1 cellular context compared by ENCODE assay signal in the genomic region with DNA sequence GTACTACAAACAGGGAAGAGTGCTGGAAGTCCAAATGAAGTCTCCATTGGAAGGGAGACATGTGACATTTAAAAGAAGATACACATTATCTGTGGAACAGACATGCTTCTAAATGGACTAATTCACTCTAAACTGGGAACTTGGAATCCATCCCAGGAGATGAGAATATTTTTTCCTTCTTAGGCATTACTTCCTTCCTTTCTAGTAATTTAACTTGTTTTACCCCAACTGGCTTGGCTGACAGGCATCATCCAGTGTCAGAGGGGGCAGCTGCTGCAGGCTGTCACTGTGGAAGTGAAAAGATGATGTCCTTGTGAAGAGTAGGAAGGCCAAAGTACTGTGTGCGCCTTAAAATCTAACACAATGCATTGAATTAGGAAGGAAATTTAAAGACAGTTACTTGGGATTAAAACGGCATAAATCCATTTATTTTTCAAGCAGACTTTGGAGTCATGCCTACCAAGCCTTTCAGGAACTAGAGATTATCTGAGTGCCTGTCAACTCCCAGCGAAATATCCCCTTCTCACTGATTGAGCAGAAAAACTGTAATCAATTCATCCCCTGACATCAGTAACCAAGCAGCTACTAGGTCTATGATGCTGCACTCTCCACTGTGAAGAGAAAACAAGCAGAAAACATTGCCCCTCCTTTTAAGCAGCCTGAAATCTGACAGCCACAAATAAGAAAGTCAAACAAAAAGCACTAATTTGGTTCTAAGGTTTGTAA.
TF ChIP-seq lines count a peak whose summit lies in the region.

No MANE protein-coding gene starts in this region.

TF ChIP-seq in HepG2, 621 proteins besides CTCF, POLR2A, EP300 and RAD21 (continued from another document):
- TF ChIP-seq, protein P1, sequence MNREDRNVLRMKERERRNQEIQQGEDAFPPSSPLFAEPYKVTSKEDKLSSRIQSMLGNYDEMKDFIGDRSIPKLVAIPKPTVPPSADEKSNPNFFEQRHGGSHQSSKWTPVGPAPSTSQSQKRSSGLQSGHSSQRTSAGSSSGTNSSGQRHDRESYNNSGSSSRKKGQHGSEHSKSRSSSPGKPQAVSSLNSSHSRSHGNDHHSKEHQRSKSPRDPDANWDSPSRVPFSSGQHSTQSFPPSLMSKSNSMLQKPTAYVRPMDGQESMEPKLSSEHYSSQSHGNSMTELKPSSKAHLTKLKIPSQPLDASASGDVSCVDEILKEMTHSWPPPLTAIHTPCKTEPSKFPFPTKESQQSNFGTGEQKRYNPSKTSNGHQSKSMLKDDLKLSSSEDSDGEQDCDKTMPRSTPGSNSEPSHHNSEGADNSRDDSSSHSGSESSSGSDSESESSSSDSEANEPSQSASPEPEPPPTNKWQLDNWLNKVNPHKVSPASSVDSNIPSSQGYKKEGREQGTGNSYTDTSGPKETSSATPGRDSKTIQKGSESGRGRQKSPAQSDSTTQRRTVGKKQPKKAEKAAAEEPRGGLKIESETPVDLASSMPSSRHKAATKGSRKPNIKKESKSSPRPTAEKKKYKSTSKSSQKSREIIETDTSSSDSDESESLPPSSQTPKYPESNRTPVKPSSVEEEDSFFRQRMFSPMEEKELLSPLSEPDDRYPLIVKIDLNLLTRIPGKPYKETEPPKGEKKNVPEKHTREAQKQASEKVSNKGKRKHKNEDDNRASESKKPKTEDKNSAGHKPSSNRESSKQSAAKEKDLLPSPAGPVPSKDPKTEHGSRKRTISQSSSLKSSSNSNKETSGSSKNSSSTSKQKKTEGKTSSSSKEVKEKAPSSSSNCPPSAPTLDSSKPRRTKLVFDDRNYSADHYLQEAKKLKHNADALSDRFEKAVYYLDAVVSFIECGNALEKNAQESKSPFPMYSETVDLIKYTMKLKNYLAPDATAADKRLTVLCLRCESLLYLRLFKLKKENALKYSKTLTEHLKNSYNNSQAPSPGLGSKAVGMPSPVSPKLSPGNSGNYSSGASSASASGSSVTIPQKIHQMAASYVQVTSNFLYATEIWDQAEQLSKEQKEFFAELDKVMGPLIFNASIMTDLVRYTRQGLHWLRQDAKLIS (CRISPR knock-in tag; IDR thresholded peaks at IDR 0.05), result no peak
- TF ChIP-seq, protein P2, sequence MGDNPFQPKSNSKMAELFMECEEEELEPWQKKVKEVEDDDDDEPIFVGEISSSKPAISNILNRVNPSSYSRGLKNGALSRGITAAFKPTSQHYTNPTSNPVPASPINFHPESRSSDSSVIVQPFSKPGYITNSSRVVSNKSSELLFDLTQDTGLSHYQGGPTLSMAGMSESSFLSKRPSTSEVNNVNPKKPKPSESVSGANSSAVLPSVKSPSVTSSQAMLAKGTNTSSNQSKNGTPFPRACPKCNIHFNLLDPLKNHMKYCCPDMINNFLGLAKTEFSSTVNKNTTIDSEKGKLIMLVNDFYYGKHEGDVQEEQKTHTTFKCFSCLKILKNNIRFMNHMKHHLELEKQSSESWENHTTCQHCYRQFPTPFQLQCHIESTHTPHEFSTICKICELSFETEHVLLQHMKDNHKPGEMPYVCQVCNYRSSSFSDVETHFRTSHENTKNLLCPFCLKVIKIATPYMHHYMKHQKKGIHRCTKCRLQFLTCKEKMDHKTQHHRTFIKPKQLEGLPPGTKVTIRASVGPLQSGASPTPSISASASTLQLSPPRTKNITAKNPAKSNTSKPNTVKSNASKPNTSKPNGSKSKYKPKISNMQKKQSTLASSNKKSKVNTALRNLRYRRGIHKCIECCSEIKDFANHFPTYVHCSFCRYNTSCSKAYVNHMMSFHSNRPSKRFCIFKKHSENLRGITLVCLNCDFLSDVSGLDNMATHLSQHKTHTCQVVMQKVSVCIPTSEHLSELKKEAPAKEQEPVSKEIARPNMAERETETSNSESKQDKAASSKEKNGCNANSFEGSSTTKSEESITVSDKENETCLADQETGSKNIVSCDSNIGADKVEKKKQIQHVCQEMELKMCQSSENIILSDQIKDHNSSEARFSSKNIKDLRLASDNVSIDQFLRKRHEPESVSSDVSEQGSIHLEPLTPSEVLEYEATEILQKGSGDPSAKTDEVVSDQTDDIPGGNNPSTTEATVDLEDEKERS (CRISPR knock-in tag; IDR thresholded peaks at IDR 0.05), result no peak
- TF ChIP-seq, protein P3, sequence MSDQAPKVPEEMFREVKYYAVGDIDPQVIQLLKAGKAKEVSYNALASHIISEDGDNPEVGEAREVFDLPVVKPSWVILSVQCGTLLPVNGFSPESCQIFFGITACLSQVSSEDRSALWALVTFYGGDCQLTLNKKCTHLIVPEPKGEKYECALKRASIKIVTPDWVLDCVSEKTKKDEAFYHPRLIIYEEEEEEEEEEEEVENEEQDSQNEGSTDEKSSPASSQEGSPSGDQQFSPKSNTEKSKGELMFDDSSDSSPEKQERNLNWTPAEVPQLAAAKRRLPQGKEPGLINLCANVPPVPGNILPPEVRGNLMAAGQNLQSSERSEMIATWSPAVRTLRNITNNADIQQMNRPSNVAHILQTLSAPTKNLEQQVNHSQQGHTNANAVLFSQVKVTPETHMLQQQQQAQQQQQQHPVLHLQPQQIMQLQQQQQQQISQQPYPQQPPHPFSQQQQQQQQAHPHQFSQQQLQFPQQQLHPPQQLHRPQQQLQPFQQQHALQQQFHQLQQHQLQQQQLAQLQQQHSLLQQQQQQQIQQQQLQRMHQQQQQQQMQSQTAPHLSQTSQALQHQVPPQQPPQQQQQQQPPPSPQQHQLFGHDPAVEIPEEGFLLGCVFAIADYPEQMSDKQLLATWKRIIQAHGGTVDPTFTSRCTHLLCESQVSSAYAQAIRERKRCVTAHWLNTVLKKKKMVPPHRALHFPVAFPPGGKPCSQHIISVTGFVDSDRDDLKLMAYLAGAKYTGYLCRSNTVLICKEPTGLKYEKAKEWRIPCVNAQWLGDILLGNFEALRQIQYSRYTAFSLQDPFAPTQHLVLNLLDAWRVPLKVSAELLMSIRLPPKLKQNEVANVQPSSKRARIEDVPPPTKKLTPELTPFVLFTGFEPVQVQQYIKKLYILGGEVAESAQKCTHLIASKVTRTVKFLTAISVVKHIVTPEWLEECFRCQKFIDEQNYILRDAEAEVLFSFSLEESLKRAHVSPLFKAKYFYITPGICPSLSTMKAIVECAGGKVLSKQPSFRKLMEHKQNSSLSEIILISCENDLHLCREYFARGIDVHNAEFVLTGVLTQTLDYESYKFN (CRISPR knock-in tag; conservative IDR thresholded peaks at IDR 0.05), result no peak
- TF ChIP-seq, protein P4, sequence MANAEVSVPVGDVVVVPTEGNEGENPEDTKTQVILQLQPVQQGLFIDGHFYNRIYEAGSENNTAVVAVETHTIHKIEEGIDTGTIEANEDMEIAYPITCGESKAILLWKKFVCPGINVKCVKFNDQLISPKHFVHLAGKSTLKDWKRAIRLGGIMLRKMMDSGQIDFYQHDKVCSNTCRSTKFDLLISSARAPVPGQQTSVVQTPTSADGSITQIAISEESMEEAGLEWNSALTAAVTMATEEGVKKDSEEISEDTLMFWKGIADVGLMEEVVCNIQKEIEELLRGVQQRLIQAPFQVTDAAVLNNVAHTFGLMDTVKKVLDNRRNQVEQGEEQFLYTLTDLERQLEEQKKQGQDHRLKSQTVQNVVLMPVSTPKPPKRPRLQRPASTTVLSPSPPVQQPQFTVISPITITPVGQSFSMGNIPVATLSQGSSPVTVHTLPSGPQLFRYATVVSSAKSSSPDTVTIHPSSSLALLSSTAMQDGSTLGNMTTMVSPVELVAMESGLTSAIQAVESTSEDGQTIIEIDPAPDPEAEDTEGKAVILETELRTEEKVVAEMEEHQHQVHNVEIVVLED (CRISPR knock-in tag; IDR thresholded peaks at IDR 0.05; ENCODE audit: borderline replicate concordance), result no peak
- TF ChIP-seq, protein P5, sequence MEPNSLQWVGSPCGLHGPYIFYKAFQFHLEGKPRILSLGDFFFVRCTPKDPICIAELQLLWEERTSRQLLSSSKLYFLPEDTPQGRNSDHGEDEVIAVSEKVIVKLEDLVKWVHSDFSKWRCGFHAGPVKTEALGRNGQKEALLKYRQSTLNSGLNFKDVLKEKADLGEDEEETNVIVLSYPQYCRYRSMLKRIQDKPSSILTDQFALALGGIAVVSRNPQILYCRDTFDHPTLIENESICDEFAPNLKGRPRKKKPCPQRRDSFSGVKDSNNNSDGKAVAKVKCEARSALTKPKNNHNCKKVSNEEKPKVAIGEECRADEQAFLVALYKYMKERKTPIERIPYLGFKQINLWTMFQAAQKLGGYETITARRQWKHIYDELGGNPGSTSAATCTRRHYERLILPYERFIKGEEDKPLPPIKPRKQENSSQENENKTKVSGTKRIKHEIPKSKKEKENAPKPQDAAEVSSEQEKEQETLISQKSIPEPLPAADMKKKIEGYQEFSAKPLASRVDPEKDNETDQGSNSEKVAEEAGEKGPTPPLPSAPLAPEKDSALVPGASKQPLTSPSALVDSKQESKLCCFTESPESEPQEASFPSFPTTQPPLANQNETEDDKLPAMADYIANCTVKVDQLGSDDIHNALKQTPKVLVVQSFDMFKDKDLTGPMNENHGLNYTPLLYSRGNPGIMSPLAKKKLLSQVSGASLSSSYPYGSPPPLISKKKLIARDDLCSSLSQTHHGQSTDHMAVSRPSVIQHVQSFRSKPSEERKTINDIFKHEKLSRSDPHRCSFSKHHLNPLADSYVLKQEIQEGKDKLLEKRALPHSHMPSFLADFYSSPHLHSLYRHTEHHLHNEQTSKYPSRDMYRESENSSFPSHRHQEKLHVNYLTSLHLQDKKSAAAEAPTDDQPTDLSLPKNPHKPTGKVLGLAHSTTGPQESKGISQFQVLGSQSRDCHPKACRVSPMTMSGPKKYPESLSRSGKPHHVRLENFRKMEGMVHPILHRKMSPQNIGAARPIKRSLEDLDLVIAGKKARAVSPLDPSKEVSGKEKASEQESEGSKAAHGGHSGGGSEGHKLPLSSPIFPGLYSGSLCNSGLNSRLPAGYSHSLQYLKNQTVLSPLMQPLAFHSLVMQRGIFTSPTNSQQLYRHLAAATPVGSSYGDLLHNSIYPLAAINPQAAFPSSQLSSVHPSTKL (CRISPR knock-in tag; IDR thresholded peaks at IDR 0.05), result no peak
- no peak for TF ChIP-seq CBX2 (IDR thresholded peaks at IDR 0.05; ENCODE audit: low read depth, low read length)
- no peak for TF ChIP-seq CBX2 (CRISPR knock-in tag; IDR thresholded peaks at IDR 0.05; ENCODE audit: low read depth)
- no peak for TF ChIP-seq SMAD1 (CRISPR knock-in tag; IDR thresholded peaks at IDR 0.05; ENCODE audit: borderline replicate concordance, low read depth)
- TF ChIP-seq ZNF546 (CRISPR knock-in tag; conservative IDR thresholded peaks at IDR 0.05), result no peak
- TF ChIP-seq, protein P6, sequence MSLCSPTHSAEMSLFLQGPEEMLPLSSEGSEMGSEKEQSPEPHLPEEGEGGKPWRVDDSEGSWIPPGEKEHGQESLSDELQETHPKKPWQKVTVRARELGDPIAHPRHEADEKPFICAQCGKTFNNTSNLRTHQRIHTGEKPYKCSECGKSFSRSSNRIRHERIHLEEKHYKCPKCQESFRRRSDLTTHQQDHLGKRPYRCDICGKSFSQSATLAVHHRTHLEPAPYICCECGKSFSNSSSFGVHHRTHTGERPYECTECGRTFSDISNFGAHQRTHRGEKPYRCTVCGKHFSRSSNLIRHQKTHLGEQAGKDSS (CRISPR knock-in tag; IDR thresholded peaks at IDR 0.05; ENCODE audit: borderline replicate concordance, low read depth), result no peak
